8 cellular contexts compared by ENCODE assay signal in the genomic region with DNA sequence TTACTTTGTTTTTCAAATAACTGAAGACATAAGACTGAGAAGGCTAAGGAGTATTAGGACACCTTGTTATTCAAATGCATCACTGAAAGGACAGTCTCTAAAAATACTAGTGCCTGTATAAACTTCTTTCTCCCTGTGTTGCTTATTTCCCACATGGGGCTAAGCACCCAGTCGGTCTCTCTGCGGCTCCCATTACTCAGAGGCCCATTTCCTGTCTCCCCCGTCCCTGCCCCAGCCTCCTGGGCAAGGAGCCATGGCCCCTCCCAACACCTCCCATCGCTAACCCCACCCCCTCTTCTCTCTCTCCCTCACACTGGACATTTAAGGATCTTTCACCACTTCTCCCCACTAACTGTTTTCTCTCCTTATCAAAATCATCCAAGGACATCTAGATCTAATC.
DNase-seq lines count a peak whose midpoint lies in the region; ATAC-seq, FAIRE-seq and TF ChIP-seq lines count a peak whose summit lies in the region.

No MANE protein-coding gene starts in this region.

- no peaks in the 10 kb centered on the region for H3K9me3 ChIP-seq in K562 (replicated peaks; ENCODE audit: control insufficient read depth, insufficient read depth, low read depth, low read length)

- TF ChIP-seq RAD21 in K562 (CRISPR knock-in tag; conservative IDR thresholded peaks at IDR 0.05 in 1 of 2, IDR thresholded peaks at IDR 0.05 in 1 of 2): no peak

- TF ChIP-seq POLR2A in K562 (conservative IDR thresholded peaks at IDR 0.05): no peak

- ATAC-seq in K562: peak; percentile 96

- no peak overlapping the region for H3K4me2 ChIP-seq in K562 (ENCODE audit: insufficient read depth, low read length)

- no peaks in the 10 kb centered on the region for H3K79me2 ChIP-seq in K562 (ENCODE audit: control insufficient read depth, insufficient read depth, low read length)

- DNase-seq in DMS153 (lab: John Stamatoyannopoulos, UW) (peak; percentile 8), HS-27A (ENCODE audit: low read depth) (peak; percentile 38), K562 (ENCODE audit: extremely low read depth in 1 of 4, low spot score in 3 of 4) (peak; percentile 10 to 64 (median 32)), lung microvascular endothelial cell (ENCODE audit: low read depth in 2 of 2) (peak; percentile 25 to 70), activated gamma-delta T cell (lab: John Stamatoyannopoulos, UW) (no peak), inferior parietal cortex (ENCODE audit: extremely low spot score) (no peak), HCEC 1CT (no peak), GF-D8 (lab: John Stamatoyannopoulos, UW) (no peak)

- TF ChIP-seq CTCF in K562 (IDR thresholded peaks at IDR 0.05 in 2 of 3, conservative IDR thresholded peaks at IDR 0.05 in 1 of 3; ENCODE audit: insufficient read depth in 2 of 3, low read depth in 1 of 3, low read length in 3 of 3): no peak

- H3K36me3 ChIP-seq in K562 (ENCODE audit: control insufficient read depth, insufficient read depth, low read length): no peaks in the 10 kb centered on the region

- no peaks in the 10 kb centered on the region for H3K9me1 ChIP-seq in K562 (ENCODE audit: control insufficient read depth, insufficient read depth, low read length)

- in situ Hi-C loops in K562 (cut with MboI): no loop called here

- no TSS peak for BruUV-seq in K562 (replicated peaks; lab: Mats Ljungman, UMichigan)

- peaks cover 12 to 15% of the 10 kb centered on the region in 2 experiments; a peak in 3 of 5 replicates for H3K27me3 ChIP-seq in K562 (ENCODE audit: control insufficient read depth in 2 of 2, insufficient read depth in 2 of 2, low read length in 2 of 2)

- FAIRE-seq in K562 (lab: Jason Lieb, UNC): no peak

- intact Hi-C loops in K562 (cut with micrococcal nuclease): no loop called here

- WGBS in K562 (ENCODE audit: insufficient coverage, low coverage, missing lambda C conversion rate): 2% methylated on average over 4 of the region's 4 CpGs

- H2AFZ ChIP-seq in K562 (ENCODE audit: low read depth, low read length): peak overlapping the region; percentile 64

- POLR2A ChIA-PET in K562 (lab: Yijun Ruan, JAX): no interaction called here

- H3K9ac ChIP-seq in K562 (ENCODE audit: insufficient read depth in 1 of 2, low read depth in 2 of 2, low read length in 2 of 2): no peak overlapping the region

- TF ChIP-seq EP300 in K562 (IDR thresholded peaks at IDR 0.05; ENCODE audit: low read length): no peak

- no peaks in the 10 kb centered on the region for H4K20me1 ChIP-seq in K562 (replicated peaks; ENCODE audit: control insufficient read depth, insufficient read depth, low read length)

- H3K27ac ChIP-seq in K562 (ENCODE audit: extremely low read depth, low read depth, low read length): no peak overlapping the region

- H3K4me3 ChIP-seq in K562: no peak overlapping the region

- H3K4me1 ChIP-seq in K562 (replicated peaks in 1 of 2; ENCODE audit: control insufficient read depth in 2 of 2, insufficient read depth in 2 of 2, low read length in 2 of 2): no peaks in the 10 kb centered on the region; a peak in 2 of 5 replicates

- CTCF ChIA-PET in K562 (lab: Yijun Ruan, JAX; ENCODE audit: low intra/inter-chr PET ratio): interaction anchor here (0.8 kb wide), 1 partner anchor 1274 kb away, joined by 3 read pairs; the partner anchor contains the start of gene LSM11

TF ChIP-seq in K562, 482 proteins besides CTCF, POLR2A, EP300 and RAD21 (continues in another document):
- TF ChIP-seq, protein P1, sequence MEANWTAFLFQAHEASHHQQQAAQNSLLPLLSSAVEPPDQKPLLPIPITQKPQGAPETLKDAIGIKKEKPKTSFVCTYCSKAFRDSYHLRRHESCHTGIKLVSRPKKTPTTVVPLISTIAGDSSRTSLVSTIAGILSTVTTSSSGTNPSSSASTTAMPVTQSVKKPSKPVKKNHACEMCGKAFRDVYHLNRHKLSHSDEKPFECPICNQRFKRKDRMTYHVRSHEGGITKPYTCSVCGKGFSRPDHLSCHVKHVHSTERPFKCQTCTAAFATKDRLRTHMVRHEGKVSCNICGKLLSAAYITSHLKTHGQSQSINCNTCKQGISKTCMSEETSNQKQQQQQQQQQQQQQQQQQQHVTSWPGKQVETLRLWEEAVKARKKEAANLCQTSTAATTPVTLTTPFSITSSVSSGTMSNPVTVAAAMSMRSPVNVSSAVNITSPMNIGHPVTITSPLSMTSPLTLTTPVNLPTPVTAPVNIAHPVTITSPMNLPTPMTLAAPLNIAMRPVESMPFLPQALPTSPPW (CRISPR knock-in tag; IDR thresholded peaks at IDR 0.05): peak; percentile 79
- TF ChIP-seq OTX1 (CRISPR knock-in tag; IDR thresholded peaks at IDR 0.05): 0 out of 2 replicates have a peak, but pooled peaks have one; percentile 4
- no peak for TF ChIP-seq STAT5B (CRISPR knock-in tag; IDR thresholded peaks at IDR 0.05)
- TF ChIP-seq CCNT2 (IDR thresholded peaks at IDR 0.05; ENCODE audit: borderline replicate concordance, extremely low read depth, insufficient read length, low read depth, low read length): no peak
- no peak for TF ChIP-seq NR2C2 (CRISPR knock-in tag; IDR thresholded peaks at IDR 0.05)
- peak; percentile 16; the same call in 1 of the 2 replicates for TF ChIP-seq NR2C2 (tag; IDR thresholded peaks at IDR 0.05)
- TF ChIP-seq EHMT2 (IDR thresholded peaks at IDR 0.05): peak; percentile 59; the same call in 1 of the 2 replicates
- TF ChIP-seq, protein P2, sequence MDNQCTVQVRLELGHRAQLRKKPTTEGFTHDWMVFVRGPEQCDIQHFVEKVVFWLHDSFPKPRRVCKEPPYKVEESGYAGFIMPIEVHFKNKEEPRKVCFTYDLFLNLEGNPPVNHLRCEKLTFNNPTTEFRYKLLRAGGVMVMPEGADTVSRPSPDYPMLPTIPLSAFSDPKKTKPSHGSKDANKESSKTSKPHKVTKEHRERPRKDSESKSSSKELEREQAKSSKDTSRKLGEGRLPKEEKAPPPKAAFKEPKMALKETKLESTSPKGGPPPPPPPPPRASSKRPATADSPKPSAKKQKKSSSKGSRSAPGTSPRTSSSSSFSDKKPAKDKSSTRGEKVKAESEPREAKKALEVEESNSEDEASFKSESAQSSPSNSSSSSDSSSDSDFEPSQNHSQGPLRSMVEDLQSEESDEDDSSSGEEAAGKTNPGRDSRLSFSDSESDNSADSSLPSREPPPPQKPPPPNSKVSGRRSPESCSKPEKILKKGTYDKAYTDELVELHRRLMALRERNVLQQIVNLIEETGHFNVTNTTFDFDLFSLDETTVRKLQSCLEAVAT (IDR thresholded peaks at IDR 0.05): no peak
- no peak for TF ChIP-seq CTBP1 (IDR thresholded peaks at IDR 0.05; ENCODE audit: borderline replicate concordance)
- no peak for TF ChIP-seq MYC (IDR thresholded peaks at IDR 0.05; ENCODE audit: low read depth, low read length)
- no peak for TF ChIP-seq MYC (CRISPR knock-in tag; IDR thresholded peaks at IDR 0.05; ENCODE audit: borderline replicate concordance, low read depth)
- peak; percentile 64 for TF ChIP-seq GABPA (tag; conservative IDR thresholded peaks at IDR 0.05; ENCODE audit: low read depth)
- TF ChIP-seq, protein P3, sequence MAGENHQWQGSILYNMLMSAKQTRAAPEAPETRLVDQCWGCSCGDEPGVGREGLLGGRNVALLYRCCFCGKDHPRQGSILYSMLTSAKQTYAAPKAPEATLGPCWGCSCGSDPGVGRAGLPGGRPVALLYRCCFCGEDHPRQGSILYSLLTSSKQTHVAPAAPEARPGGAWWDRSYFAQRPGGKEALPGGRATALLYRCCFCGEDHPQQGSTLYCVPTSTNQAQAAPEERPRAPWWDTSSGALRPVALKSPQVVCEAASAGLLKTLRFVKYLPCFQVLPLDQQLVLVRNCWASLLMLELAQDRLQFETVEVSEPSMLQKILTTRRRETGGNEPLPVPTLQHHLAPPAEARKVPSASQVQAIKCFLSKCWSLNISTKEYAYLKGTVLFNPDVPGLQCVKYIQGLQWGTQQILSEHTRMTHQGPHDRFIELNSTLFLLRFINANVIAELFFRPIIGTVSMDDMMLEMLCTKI (IDR thresholded peaks at IDR 0.05; ENCODE audit: partially characterized antibody): no peak
- no peak for TF ChIP-seq TAF9B (IDR thresholded peaks at IDR 0.05; ENCODE audit: partially characterized antibody)
- TF ChIP-seq ZKSCAN1 (IDR thresholded peaks at IDR 0.05; ENCODE audit: low read depth, low read length): peak; percentile 68; the same call in 1 of the 2 replicates
- TF ChIP-seq, protein P4, sequence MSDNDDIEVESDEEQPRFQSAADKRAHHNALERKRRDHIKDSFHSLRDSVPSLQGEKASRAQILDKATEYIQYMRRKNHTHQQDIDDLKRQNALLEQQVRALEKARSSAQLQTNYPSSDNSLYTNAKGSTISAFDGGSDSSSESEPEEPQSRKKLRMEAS (CRISPR knock-in tag; IDR thresholded peaks at IDR 0.05): no peak
- no peak for TF ChIP-seq TBL1XR1 (IDR thresholded peaks at IDR 0.05; ENCODE audit: low read length in 2 of 2)
- no peak for TF ChIP-seq RBM14 (IDR thresholded peaks at IDR 0.05; ENCODE audit: borderline replicate concordance, insufficient read depth, low read depth, low read length)
- peak; percentile 81 for TF ChIP-seq NFIC (IDR thresholded peaks at IDR 0.05)
- no peak for TF ChIP-seq MBD1 (CRISPR knock-in tag; IDR thresholded peaks at IDR 0.05)

Comparison
In these comparisons a context has a peak if more than half of its experiments do, and no peak if none do; other contexts are left out.
1. DNase-seq: peak in DMS153 (single experiment), HS-27A (single experiment), K562 (4 of 4) and lung microvascular endothelial cell (2 of 2); none in activated gamma-delta T cell (single experiment), inferior parietal cortex (single experiment), HCEC 1CT (single experiment) and GF-D8 (single experiment).